8 cellular contexts compared by ENCODE assay signal in the genomic region with DNA sequence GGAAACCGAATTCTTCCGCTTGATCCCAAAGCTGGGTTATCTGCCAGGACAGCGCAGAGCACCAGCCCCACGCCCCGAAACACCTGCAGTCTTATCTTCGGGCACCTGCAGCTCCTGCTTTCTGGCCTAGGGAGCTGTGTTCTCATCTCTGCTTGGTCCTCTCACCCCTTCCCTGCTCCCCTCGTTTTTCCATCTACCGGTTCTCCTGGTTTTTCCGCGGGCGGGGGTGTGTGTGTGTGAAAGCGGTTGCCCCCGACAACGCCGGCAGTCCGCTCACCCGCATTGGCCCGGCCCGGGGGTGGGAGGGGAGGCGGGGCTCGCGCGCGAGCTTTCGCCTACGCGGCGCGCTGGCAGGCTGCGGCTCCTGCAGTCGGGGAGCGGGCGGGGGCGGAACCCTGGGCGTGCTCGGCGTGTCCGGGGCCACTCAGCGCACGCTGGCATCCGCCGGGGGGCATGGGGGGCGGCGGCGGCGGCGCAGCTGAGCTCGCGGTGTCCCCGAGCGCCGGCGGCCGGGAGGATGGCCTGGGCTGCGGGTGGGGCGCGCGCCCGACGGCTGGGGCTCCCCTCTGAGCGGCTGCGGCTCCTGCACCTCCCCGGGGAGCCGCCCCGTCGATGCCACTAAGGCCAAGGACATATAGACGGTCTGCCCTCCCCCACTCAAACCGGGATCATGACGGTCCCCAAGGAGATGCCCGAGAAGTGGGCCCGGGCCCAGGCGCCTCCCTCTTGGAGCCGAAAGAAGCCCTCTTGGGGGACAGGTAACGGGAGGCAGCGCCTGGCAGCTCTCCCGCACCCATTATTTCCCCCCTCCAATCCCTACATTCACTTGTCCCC. TPM values are rescaled to one million over a fixed set of nuclear protein-coding genes. Genes with fewer than 3 reads are reported as not detected.
DNase-seq lines count a peak whose midpoint lies in the region; ATAC-seq and TF ChIP-seq lines count a peak whose summit lies in the region.

No MANE protein-coding gene starts in this region.

- H3K27ac ChIP-seq in HUES6 (ENCODE audit: low read depth, low read length) = no peak overlapping the region
- peak overlapping the region in 2 of 5 donors; percentile 70 to 89 for H3K27ac ChIP-seq in adrenal gland
- peak overlapping the region in 7 of 10 donors; percentile 15 to 62 (median 58) for H3K27ac ChIP-seq in heart right ventricle
- peak overlapping the region; percentile 79 to 99 (median 96) for H3K27ac ChIP-seq in tibial nerve

- no peaks in the 10 kb centered on the region for H3K9me3 ChIP-seq in HUES6 (ENCODE audit: control insufficient read depth, insufficient read depth, low read depth, low read length)
- H3K9me3 ChIP-seq in adrenal gland (replicated peaks in 1 of 3) = no peaks in the 10 kb centered on the region
- H3K9me3 ChIP-seq in heart right ventricle = no peaks in the 10 kb centered on the region
- no peaks in the 10 kb centered on the region for H3K9me3 ChIP-seq in tibial nerve

- H3K36me3 ChIP-seq in HUES6 (ENCODE audit: control insufficient read depth, insufficient read depth, low read length) (peaks cover 30% of the 10 kb centered on the region), adrenal gland (replicated peaks in 1 of 2) (peaks cover 0 to 15% of the 10 kb centered on the region in 2 donors), heart right ventricle (peaks cover 0 to 39% (median 6%) of the 10 kb centered on the region in 9 donors), tibial nerve (peaks cover 0 to 38% (median 11%) of the 10 kb centered on the region in 3 donors)

- H3K4me3 ChIP-seq in HUES6 (ENCODE audit: low read depth, low read length) (peak overlapping the region; percentile 67), adrenal gland (peak overlapping the region in 1 of 4 donors; percentile 62), heart right ventricle (peak overlapping the region in 9 of 10 donors; percentile 30 to 56 (median 50)), tibial nerve (peak overlapping the region; percentile 39 to 65 (median 50))

- no peak for TF ChIP-seq EP300 in tibial nerve (IDR thresholded peaks at IDR 0.05)

- DNase-seq in G401 (ENCODE audit: low spot score) (peak; percentile 85), adrenal gland (peak; percentile 74 to 91 (median 83)), heart right ventricle (peak; percentile 83 to 87), progenitor cell of endocrine pancreas (ENCODE audit: low spot score, unreplicated experiment) (peak; percentile 63), tibial nerve (ENCODE audit: low spot score in 2 of 2) (peak; percentile 74 to 82), OCI-M2 (lab: John Stamatoyannopoulos, UW; ENCODE audit: unreplicated experiment) (no peak)

- intact Hi-C loops in adrenal gland (cut with DNase I) = no loop called here
- intact Hi-C loops in heart right ventricle (cut with DNase I) = loop anchor here in 3 of 10 donors (5.0 to 10.0 kb wide), 3 partner anchors 56 to 226 kb away; partner anchors contain the start of genes HAX1 (in 2 of the 3) and UBE2Q1 (in 1 of the 3)

- peak; percentile 53 to 83 (median 72) for ATAC-seq in heart right ventricle

- H3K9me3 Mint-ChIP-seq in T-helper 1 cell treated with Interleukin-12 subunit alpha and Interleukin-12 subunit beta and Interleukin-4 antibody, amounts not matched to agents 30 μg/mL and 1 μg/mL, for 36 hours = no peaks in the 10 kb centered on the region
- H3K9me3 Mint-ChIP-seq in progenitor cell of endocrine pancreas (ENCODE audit: low read depth) = no peaks in the 10 kb centered on the region

- peaks cover 28% of the 10 kb centered on the region for H3K36me3 Mint-ChIP-seq in T-helper 1 cell treated with Interleukin-12 subunit alpha and Interleukin-12 subunit beta and Interleukin-4 antibody, amounts not matched to agents 30 μg/mL and 1 μg/mL, for 36 hours (ENCODE audit: low read depth)
- H3K36me3 Mint-ChIP-seq in progenitor cell of endocrine pancreas (ENCODE audit: insufficient read depth) = peaks cover 7% of the 10 kb centered on the region

- H3K4me3 Mint-ChIP-seq in T-helper 1 cell treated with Interleukin-12 subunit alpha and Interleukin-12 subunit beta and Interleukin-4 antibody, amounts not matched to agents 30 μg/mL and 1 μg/mL, for 36 hours = peak overlapping the region; percentile 90
- H3K4me3 Mint-ChIP-seq in progenitor cell of endocrine pancreas (ENCODE audit: low read depth) = peak overlapping the region; percentile 69

- in situ Hi-C loops in G401 (cut with HindIII; ENCODE audit: low sequenced_read_pairs) = no loop called here

- no peak for TF ChIP-seq POLR2A in adrenal gland (IDR thresholded peaks at IDR 0.05)
- peak in 1 of 2 donors; percentile 52 for TF ChIP-seq POLR2A in tibial nerve (IDR thresholded peaks at IDR 0.05)

- peak overlapping the region; percentile 88 for H3K27ac Mint-ChIP-seq in T-helper 1 cell treated with Interleukin-12 subunit alpha and Interleukin-12 subunit beta and Interleukin-4 antibody, amounts not matched to agents 30 μg/mL and 1 μg/mL, for 36 hours
- H3K27ac Mint-ChIP-seq in progenitor cell of endocrine pancreas = peak overlapping the region; percentile 82

- TF ChIP-seq CTCF in adrenal gland (IDR thresholded peaks at IDR 0.05) (no peak), heart right ventricle (IDR thresholded peaks at IDR 0.05) (no peak), progenitor cell of endocrine pancreas (IDR thresholded peaks at IDR 0.05; ENCODE audit: unreplicated experiment) (no peak), tibial nerve (IDR thresholded peaks at IDR 0.05) (no peak)

- H3K4me1 ChIP-seq in HUES6 (ENCODE audit: control insufficient read depth, insufficient read depth, low read length) (peaks cover 32% of the 10 kb centered on the region), adrenal gland (replicated peaks in 1 of 2) (peaks cover 17 to 43% of the 10 kb centered on the region in 2 donors), heart right ventricle (peaks cover 19 to 63% (median 42%) of the 10 kb centered on the region in 9 donors), tibial nerve (peaks cover 0 to 56% (median 30%) of the 10 kb centered on the region in 4 donors)

- peak overlapping the region; percentile 47 for H3K9ac ChIP-seq in HUES6 (ENCODE audit: low read length)

- 3 to 13% (median 9%) methylated on average over 17 to 76 of the region's 76 CpGs for WGBS in adrenal gland, 4 donors
- WGBS in heart right ventricle, 2 donors = 6 to 7% methylated on average over 57 to 74 of the region's 76 CpGs
- 4 to 6% methylated on average over 38 to 43 of the region's 76 CpGs for WGBS in tibial nerve, 2 donors

- H3K27me3 ChIP-seq in HUES6 (ENCODE audit: control insufficient read depth, insufficient read depth, low read length) = peaks cover 8% of the 10 kb centered on the region; the same call in 1 of the 2 replicates
- H3K27me3 ChIP-seq in adrenal gland = no peaks in the 10 kb centered on the region
- peaks cover 0 to 33% (median 0%) of the 10 kb centered on the region in 7 donors for H3K27me3 ChIP-seq in heart right ventricle
- no peaks in the 10 kb centered on the region for H3K27me3 ChIP-seq in tibial nerve

- H3K4me1 Mint-ChIP-seq in T-helper 1 cell treated with Interleukin-12 subunit alpha and Interleukin-12 subunit beta and Interleukin-4 antibody, amounts not matched to agents 30 μg/mL and 1 μg/mL, for 36 hours (ENCODE audit: low read depth) = peaks cover 52% of the 10 kb centered on the region
- peaks cover 26% of the 10 kb centered on the region for H3K4me1 Mint-ChIP-seq in progenitor cell of endocrine pancreas (ENCODE audit: low read depth)

- H3K27me3 Mint-ChIP-seq in T-helper 1 cell treated with Interleukin-12 subunit alpha and Interleukin-12 subunit beta and Interleukin-4 antibody, amounts not matched to agents 30 μg/mL and 1 μg/mL, for 36 hours (ENCODE audit: low read depth) = peaks cover 10% of the 10 kb centered on the region
- H3K27me3 Mint-ChIP-seq in progenitor cell of endocrine pancreas = peaks cover 4% of the 10 kb centered on the region

RNA-seq across cellular contexts. Expression of gene ATP8B2, which starts 3.2 kb away (rescaled TPM):
- total RNA-seq in G401 (2014; rRNA removed; shearing (Covaris generic)) = 66.6 and 73.8 TPM in 2 replicates
- total RNA-seq in adrenal gland (10 to 100 TPM; 21.2 to 80.8 (median 26.3) TPM), heart right ventricle (10 to 100 TPM; 10.3 to 17.3 (median 13.3) TPM), progenitor cell of endocrine pancreas (45.9 and 47.4 TPM in 2 replicates), tibial nerve (100 to 1,000 TPM; 136 to 261 (median 156) TPM)
- polyA plus RNA-seq in adrenal gland (10 to 100 TPM in 2 of 3 donors, 1 to 10 TPM in 1; 9.9 to 15.4 (median 11.6) TPM), heart right ventricle (10 to 100 TPM in 1 of 2 donors, 1 to 10 TPM in 1; 8.0 to 16.8 TPM)

RNA-seq across cellular contexts. Expression of gene AQP10, which starts 7.6 kb away (rescaled TPM):
- total RNA-seq in G401 (2014; rRNA removed; shearing (Covaris generic)) = 0.24 TPM in 1 of 2 replicates, not detected in the other
- total RNA-seq in adrenal gland = not detected
- not detected for polyA plus RNA-seq in adrenal gland
- total RNA-seq in heart right ventricle = 1 to 10 TPM in 1 of 10 donors, under 1 TPM in 6, not detected in 3; 0.12 to 1.5 (median 0.48) TPM
- under 1 TPM in 1 of 2 donors, not detected in 1; 0.35 TPM for polyA plus RNA-seq in heart right ventricle
- total RNA-seq in progenitor cell of endocrine pancreas = 0.64 and 0.96 TPM in 2 replicates
- total RNA-seq in tibial nerve = under 1 TPM in 1 of 4 donors, not detected in 3; 0.21 TPM

RNA-seq across cellular contexts. Expression of gene HAX1, which starts 56.1 kb away (rescaled TPM):
- 63.8 and 85.6 TPM in 2 replicates for total RNA-seq in G401 (2014; rRNA removed; shearing (Covaris generic))
- total RNA-seq in adrenal gland (100 to 1,000 TPM in 3 of 8 donors, 10 to 100 TPM in 5; 80.7 to 121 (median 97.0) TPM), heart right ventricle (100 to 1,000 TPM; 162 to 196 (median 171) TPM), progenitor cell of endocrine pancreas (51.0 and 52.3 TPM in 2 replicates), tibial nerve (100 to 1,000 TPM in 3 of 4 donors, 10 to 100 TPM in 1; 93.9 to 120 (median 111) TPM)
- polyA plus RNA-seq in adrenal gland (100 to 1,000 TPM; 180 to 243 (median 182) TPM), heart right ventricle (100 to 1,000 TPM; 171 to 313 TPM)
